ENCODE assay signal across 18 cellular contexts in the genomic region with DNA sequence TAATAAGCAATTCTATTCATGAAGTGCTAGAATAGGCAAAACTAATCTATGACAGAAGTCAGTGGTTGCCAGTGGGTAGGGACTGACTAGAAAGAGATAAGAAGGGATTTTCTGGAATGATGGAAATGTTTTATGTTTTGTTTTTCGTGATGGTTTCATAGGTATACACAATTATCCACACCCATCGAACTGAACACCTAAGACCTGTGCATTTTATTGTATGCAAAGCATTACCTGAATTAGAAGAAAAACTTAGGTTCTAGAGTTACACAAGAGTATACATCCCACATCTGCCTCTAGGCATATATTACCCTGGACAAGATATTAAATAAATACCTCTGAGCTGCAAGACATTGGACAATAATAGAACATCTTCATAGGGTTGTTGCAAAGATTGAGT.
"Had no signal": no experiment of that assay in that cellular context is flagged by ENCODE, and none has a peak within 500 bp of the region (broad histone marks: within the 10 kb centered on the region; RNA-seq: fewer than 3 reads in every experiment).

No MANE protein-coding gene starts in this region.

- H3K9me3 Mint-ChIP-seq: stimulated activated memory B cell treated with anti-CD40 and anti-IgM and Interleukin-4, amounts not matched to agents 10 μg/mL and 1 μg/mL and 100 μg/mL, for 72 hours had no signal

- H3K4me3 ChIP-seq: esophagus squamous epithelium, lung, tibial artery had no signal

- H3K4me3 Mint-ChIP-seq: naive thymus-derived CD4-positive, alpha-beta T cell; stimulated activated memory B cell treated with anti-CD40 and anti-IgM and Interleukin-4, amounts not matched to agents 10 μg/mL and 1 μg/mL and 100 μg/mL, for 72 hours had no signal

- H3K36me3 Mint-ChIP-seq: stimulated activated memory B cell treated with anti-CD40 and anti-IgM and Interleukin-4, amounts not matched to agents 10 μg/mL and 1 μg/mL and 100 μg/mL, for 72 hours had no signal

- ATAC-seq: left cardiac atrium; naive thymus-derived CD4-positive, alpha-beta T cell; SK-N-SH treated with all-trans-retinoic acid at 6 μM for 48 hours; stimulated activated memory B cell treated with anti-CD40 and anti-IgM and Interleukin-4, amounts not matched to agents 10 μg/mL and 1 μg/mL and 100 μg/mL, for 72 hours had no signal

- H3K9me3 ChIP-seq: esophagus squamous epithelium, tibial artery had no signal

- H3K36me3 ChIP-seq: esophagus squamous epithelium, tibial artery had no signal

- DNase-seq: activated CD4-positive, alpha-beta T cell treated with anti-CD3 and anti-CD28 coated beads for 1 hour; activated CD4-positive, alpha-beta T cell treated with anti-CD3 and anti-CD28 coated beads, Interleukin-2, amount 50 U/mL, for 4 hours; activated naive CD4-positive, alpha-beta T cell treated with anti-CD3 and anti-CD28 coated beads, Interleukin-2, amount 50 U/mL, for 16 hours; activated T-cell treated with anti-CD3 and anti-CD28 coated beads, Interleukin-2, amount 50 U/mL, for 1 hour; caudate nucleus; esophagus squamous epithelium; glutamatergic neuron; left cardiac atrium; midbrain; naive thymus-derived CD4-positive, alpha-beta T cell; posterior cingulate gyrus; stimulated activated CD4-positive, alpha-beta T cell treated with anti-CD3 and anti-CD28 coated beads, Interleukin-2, amount 100 ng/mL, for 48 hours; T-helper 1 cell; T1000; tibial artery had no signal

- H3K27ac Mint-ChIP-seq: naive thymus-derived CD4-positive, alpha-beta T cell; stimulated activated memory B cell treated with anti-CD40 and anti-IgM and Interleukin-4, amounts not matched to agents 10 μg/mL and 1 μg/mL and 100 μg/mL, for 72 hours had no signal

- H3K27me3 ChIP-seq: tibial artery had no signal
